Comparison of ENCODE assay signal across 1 cellular context in the genomic region with DNA sequence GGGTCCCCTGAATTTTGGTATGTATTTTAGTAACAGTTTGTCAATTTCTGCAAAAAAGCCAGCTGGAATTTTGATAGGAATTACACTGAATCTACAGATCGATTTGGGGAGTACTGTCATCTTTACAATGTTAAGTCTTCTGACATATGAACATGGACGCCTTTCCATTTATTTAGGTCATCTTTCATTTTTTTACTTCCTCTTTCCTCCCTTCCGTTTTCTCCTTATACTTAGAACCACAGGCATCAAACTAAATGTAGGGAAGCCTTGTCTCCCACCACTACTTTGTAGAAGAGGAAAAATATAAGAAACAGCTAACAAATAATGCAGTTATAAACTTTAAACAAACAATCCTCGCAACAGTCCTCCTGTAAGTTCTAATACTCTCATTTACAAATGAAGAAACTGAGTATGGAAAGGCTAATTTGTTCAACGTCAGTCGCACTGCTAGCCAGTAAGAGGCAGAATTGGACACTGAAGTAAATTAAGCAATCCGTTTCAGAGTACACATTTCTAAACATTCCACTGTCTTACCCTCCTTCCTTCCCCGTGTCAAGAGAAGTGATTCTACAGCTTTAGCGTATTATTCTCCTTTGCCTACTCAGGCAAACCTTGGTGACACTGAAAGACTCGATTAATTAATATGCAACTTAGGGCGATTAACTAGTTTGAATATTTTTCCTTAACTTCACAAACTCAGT.
TF ChIP-seq lines count a peak whose summit lies in the region.

No MANE protein-coding gene starts in this region.

TF ChIP-seq in HepG2, 621 proteins besides CTCF, POLR2A, EP300 and RAD21:
- TF ChIP-seq RBM22 (optimal IDR thresholded peaks at IDR 0.05; ENCODE audit: low read length) (no peak), CEBPG (CRISPR knock-in tag; IDR thresholded peaks at IDR 0.05) (peak; percentile 45; the same call in 1 of the 2 replicates), MEIS1 (CRISPR knock-in tag; IDR thresholded peaks at IDR 0.05; ENCODE audit: borderline replicate concordance) (no peak), SP5 (CRISPR knock-in tag; IDR thresholded peaks at IDR 0.05; ENCODE audit: borderline replicate concordance, low read depth) (no peak), ZNF549 (CRISPR knock-in tag; IDR thresholded peaks at IDR 0.05) (no peak), NR3C1 (CRISPR knock-in tag; IDR thresholded peaks at IDR 0.05) (no peak), CEBPB (IDR thresholded peaks at IDR 0.05; ENCODE audit: borderline replicate concordance, low read depth, low read length) (peak; percentile 17; the same call in 1 of the 2 replicates)
- TF ChIP-seq, protein P1, sequence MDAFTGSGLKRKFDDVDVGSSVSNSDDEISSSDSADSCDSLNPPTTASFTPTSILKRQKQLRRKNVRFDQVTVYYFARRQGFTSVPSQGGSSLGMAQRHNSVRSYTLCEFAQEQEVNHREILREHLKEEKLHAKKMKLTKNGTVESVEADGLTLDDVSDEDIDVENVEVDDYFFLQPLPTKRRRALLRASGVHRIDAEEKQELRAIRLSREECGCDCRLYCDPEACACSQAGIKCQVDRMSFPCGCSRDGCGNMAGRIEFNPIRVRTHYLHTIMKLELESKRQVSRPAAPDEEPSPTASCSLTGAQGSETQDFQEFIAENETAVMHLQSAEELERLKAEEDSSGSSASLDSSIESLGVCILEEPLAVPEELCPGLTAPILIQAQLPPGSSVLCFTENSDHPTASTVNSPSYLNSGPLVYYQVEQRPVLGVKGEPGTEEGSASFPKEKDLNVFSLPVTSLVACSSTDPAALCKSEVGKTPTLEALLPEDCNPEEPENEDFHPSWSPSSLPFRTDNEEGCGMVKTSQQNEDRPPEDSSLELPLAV (CRISPR knock-in tag; conservative IDR thresholded peaks at IDR 0.05; ENCODE audit: low read depth) = no peak
- TF ChIP-seq, protein P2, sequence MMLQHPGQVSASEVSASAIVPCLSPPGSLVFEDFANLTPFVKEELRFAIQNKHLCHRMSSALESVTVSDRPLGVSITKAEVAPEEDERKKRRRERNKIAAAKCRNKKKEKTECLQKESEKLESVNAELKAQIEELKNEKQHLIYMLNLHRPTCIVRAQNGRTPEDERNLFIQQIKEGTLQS (CRISPR knock-in tag; IDR thresholded peaks at IDR 0.05) = no peak
- TF ChIP-seq, protein P3, sequence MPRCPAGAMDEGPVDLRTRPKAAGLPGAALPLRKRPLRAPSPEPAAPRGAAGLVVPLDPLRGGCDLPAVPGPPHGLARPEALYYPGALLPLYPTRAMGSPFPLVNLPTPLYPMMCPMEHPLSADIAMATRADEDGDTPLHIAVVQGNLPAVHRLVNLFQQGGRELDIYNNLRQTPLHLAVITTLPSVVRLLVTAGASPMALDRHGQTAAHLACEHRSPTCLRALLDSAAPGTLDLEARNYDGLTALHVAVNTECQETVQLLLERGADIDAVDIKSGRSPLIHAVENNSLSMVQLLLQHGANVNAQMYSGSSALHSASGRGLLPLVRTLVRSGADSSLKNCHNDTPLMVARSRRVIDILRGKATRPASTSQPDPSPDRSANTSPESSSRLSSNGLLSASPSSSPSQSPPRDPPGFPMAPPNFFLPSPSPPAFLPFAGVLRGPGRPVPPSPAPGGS (CRISPR knock-in tag; IDR thresholded peaks at IDR 0.05) = no peak
- TF ChIP-seq, protein P4, sequence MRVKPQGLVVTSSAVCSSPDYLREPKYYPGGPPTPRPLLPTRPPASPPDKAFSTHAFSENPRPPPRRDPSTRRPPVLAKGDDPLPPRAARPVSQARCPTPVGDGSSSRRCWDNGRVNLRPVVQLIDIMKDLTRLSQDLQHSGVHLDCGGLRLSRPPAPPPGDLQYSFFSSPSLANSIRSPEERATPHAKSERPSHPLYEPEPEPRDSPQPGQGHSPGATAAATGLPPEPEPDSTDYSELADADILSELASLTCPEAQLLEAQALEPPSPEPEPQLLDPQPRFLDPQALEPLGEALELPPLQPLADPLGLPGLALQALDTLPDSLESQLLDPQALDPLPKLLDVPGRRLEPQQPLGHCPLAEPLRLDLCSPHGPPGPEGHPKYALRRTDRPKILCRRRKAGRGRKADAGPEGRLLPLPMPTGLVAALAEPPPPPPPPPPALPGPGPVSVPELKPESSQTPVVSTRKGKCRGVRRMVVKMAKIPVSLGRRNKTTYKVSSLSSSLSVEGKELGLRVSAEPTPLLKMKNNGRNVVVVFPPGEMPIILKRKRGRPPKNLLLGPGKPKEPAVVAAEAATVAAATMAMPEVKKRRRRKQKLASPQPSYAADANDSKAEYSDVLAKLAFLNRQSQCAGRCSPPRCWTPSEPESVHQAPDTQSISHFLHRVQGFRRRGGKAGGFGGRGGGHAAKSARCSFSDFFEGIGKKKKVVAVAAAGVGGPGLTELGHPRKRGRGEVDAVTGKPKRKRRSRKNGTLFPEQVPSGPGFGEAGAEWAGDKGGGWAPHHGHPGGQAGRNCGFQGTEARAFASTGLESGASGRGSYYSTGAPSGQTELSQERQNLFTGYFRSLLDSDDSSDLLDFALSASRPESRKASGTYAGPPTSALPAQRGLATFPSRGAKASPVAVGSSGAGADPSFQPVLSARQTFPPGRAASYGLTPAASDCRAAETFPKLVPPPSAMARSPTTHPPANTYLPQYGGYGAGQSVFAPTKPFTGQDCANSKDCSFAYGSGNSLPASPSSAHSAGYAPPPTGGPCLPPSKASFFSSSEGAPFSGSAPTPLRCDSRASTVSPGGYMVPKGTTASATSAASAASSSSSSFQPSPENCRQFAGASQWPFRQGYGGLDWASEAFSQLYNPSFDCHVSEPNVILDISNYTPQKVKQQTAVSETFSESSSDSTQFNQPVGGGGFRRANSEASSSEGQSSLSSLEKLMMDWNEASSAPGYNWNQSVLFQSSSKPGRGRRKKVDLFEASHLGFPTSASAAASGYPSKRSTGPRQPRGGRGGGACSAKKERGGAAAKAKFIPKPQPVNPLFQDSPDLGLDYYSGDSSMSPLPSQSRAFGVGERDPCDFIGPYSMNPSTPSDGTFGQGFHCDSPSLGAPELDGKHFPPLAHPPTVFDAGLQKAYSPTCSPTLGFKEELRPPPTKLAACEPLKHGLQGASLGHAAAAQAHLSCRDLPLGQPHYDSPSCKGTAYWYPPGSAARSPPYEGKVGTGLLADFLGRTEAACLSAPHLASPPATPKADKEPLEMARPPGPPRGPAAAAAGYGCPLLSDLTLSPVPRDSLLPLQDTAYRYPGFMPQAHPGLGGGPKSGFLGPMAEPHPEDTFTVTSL (CRISPR knock-in tag; IDR thresholded peaks at IDR 0.05; ENCODE audit: borderline replicate concordance) = no peak
